ENCODE assay signal across 10 cellular contexts in genomic region chr6:169700296-169700695, GRCh38. TPM values are rescaled to one million over a fixed set of nuclear protein-coding genes. Genes with fewer than 3 reads are reported as not detected.
DNase-seq lines count a peak whose midpoint lies in the region; ATAC-seq and TF ChIP-seq lines count a peak whose summit lies in the region.
"Had no signal": no experiment of that assay in that cellular context is flagged by ENCODE, and none has a peak within 500 bp of the region (broad histone marks: within the 10 kb centered on the region; RNA-seq: fewer than 3 reads in every experiment).

No MANE protein-coding gene starts in this region.

- H3K9me3 ChIP-seq in PC-3 (ENCODE audit: low read length) (no peaks in the 10 kb centered on the region), fibroblast of lung (ENCODE audit: control insufficient read depth, insufficient read depth, low read depth, low read length) (no peaks in the 10 kb centered on the region), stomach smooth muscle (ENCODE audit: control insufficient read depth in 2 of 2, low read length in 2 of 2) (no peaks in the 10 kb centered on the region), esophagus muscularis mucosa (no peaks in the 10 kb centered on the region)

- WGBS in esophagus muscularis mucosa, result 54% methylated on average over 5 of the region's 5 CpGs

- H4K20me1 ChIP-seq in PC-3 (ENCODE audit: low read length) (peaks cover 23% of the 10 kb centered on the region), fibroblast of lung (ENCODE audit: control insufficient read depth, extremely low read depth, insufficient read depth, low read length) (no peaks in the 10 kb centered on the region)

- H3K27ac ChIP-seq in PC-3 (ENCODE audit: low read length), result no peak overlapping the region
- H3K27ac ChIP-seq in fibroblast of lung (ENCODE audit: insufficient read depth, low read length), result no peak overlapping the region
- no peak overlapping the region for H3K27ac ChIP-seq in stomach smooth muscle (ENCODE audit: low read length)
- no peak overlapping the region for H3K27ac ChIP-seq in esophagus muscularis mucosa (replicated peaks in 1 of 4)

- DNase-seq in activated T-cell treated with anti-CD3 and anti-CD28 coated beads, Interleukin-2, amount 50 U/mL, for 4 hours, result no peak
- DNase-seq in activated T-cell treated with anti-CD3 and anti-CD28 coated beads for 4 hours (no peak), PC-3 (no peak), fibroblast of lung (ENCODE audit: low read depth in 2 of 2) (peak; percentile 15 to 68), esophagus muscularis mucosa (ENCODE audit: extremely low spot score) (no peak), posterior cingulate gyrus (no peak)
- DNase-seq: aorta, nucleus accumbens had no signal

- peaks cover 11% of the 10 kb centered on the region for H3K36me3 Mint-ChIP-seq in activated T-cell treated with anti-CD3 and anti-CD28 coated beads, Interleukin-2, amount 50 U/mL, for 4 hours (ENCODE audit: insufficient read depth)

- TF ChIP-seq EP300 in esophagus muscularis mucosa (IDR thresholded peaks at IDR 0.05), result no peak

- H3K27me3 ChIP-seq in PC-3 (ENCODE audit: low read length) (no peaks in the 10 kb centered on the region), fibroblast of lung (ENCODE audit: control insufficient read depth, insufficient read depth, low read length) (no peaks in the 10 kb centered on the region), stomach smooth muscle (ENCODE audit: control insufficient read depth in 1 of 2, insufficient read depth in 2 of 2, low read length in 2 of 2) (no peaks in the 10 kb centered on the region), esophagus muscularis mucosa (no peaks in the 10 kb centered on the region)

- H3K79me2 ChIP-seq in PC-3 (ENCODE audit: low read length) (peaks cover 55% of the 10 kb centered on the region), fibroblast of lung (ENCODE audit: control insufficient read depth, insufficient read depth, low read length) (peaks cover 39% of the 10 kb centered on the region)

- H3K4me2 ChIP-seq in PC-3 (ENCODE audit: low read length), result peak overlapping the region; percentile 96
- H3K4me2 ChIP-seq in fibroblast of lung (ENCODE audit: extremely low read depth, insufficient read depth, low read length), result peak overlapping the region; percentile 81

- H3K4me3 ChIP-seq in PC-3 (ENCODE audit: low read length), result peak overlapping the region; percentile 98
- H3K4me3 ChIP-seq in fibroblast of lung (replicated peaks in 1 of 4; ENCODE audit: control extremely low read depth in 1 of 4, insufficient read depth in 1 of 4, low read depth in 3 of 4, low read length in 4 of 4), result peak overlapping the region in 2 of 4 experiments; percentile 69 to 91
- peak overlapping the region in 1 of 2 donors; percentile 22 for H3K4me3 ChIP-seq in stomach smooth muscle (ENCODE audit: low read length in 2 of 2)
- peak overlapping the region in 1 of 4 donors; percentile 96 for H3K4me3 ChIP-seq in esophagus muscularis mucosa

- no peaks in the 10 kb centered on the region for H3F3A ChIP-seq in PC-3 (ENCODE audit: low read length, unreplicated experiment)

- BruUV-seq in PC-3 (replicated peaks; lab: Mats Ljungman, UMichigan), result no TSS peak

- TF ChIP-seq CTCF in PC-3 (conservative IDR thresholded peaks at IDR 0.05; ENCODE audit: low read depth, low read length) (no peak), fibroblast of lung (conservative IDR thresholded peaks at IDR 0.05 in 1 of 2, IDR thresholded peaks at IDR 0.05 in 1 of 2; ENCODE audit: low read depth in 1 of 2, low read length in 2 of 2) (no peak), esophagus muscularis mucosa (IDR thresholded peaks at IDR 0.05) (no peak)

- CTCF ChIA-PET in PC-3 (lab: Charles Lee), result no interaction called here

- no peaks in the 10 kb centered on the region for H3K9me3 Mint-ChIP-seq in activated T-cell treated with anti-CD3 and anti-CD28 coated beads, Interleukin-2, amount 50 U/mL, for 4 hours

- peak overlapping the region; percentile 87 for H3K4me3 Mint-ChIP-seq in activated T-cell treated with anti-CD3 and anti-CD28 coated beads, Interleukin-2, amount 50 U/mL, for 4 hours

- H3K27me3 Mint-ChIP-seq in activated T-cell treated with anti-CD3 and anti-CD28 coated beads, Interleukin-2, amount 50 U/mL, for 4 hours (ENCODE audit: low read depth), result no peaks in the 10 kb centered on the region

- ATAC-seq in activated T-cell treated with anti-CD3 and anti-CD28 coated beads, Interleukin-2, amount 50 U/mL, for 4 hours, result no peak
- ATAC-seq in PC-3, result no peak
- no peak for ATAC-seq in GM21447 (IDR thresholded peaks at IDR 0.05; ENCODE audit: unreplicated experiment)

- H2AFZ ChIP-seq in PC-3 (ENCODE audit: low read length) (no peak overlapping the region), fibroblast of lung (ENCODE audit: low read length) (no peak overlapping the region)

- no peak overlapping the region for H3K9ac ChIP-seq in PC-3 (ENCODE audit: low read length)
- no peak overlapping the region for H3K9ac ChIP-seq in fibroblast of lung (ENCODE audit: insufficient read depth, low read length)
- H3K9ac ChIP-seq in stomach smooth muscle (ENCODE audit: low read length in 2 of 2), result peak overlapping the region; percentile 12 to 21

- H3K4me1 Mint-ChIP-seq in activated T-cell treated with anti-CD3 and anti-CD28 coated beads, Interleukin-2, amount 50 U/mL, for 4 hours (ENCODE audit: low read depth), result peaks cover 34% of the 10 kb centered on the region

- intact Hi-C loops in PC-3 (cut with micrococcal nuclease), result loop anchor here (5.0 kb wide), 1 partner anchor 52 kb away; the partner anchor contains the start of genes DYNLT2 and ERMARD
- intact Hi-C loops in esophagus muscularis mucosa (cut with DNase I), result loop anchor here (2.0 kb wide), 1 partner anchor 51 kb away; the partner anchor contains the start of genes DYNLT2 and ERMARD
- intact Hi-C loops in posterior cingulate gyrus (cut with DNase I), result no loop called here

- no peak for TF ChIP-seq POLR2A in esophagus muscularis mucosa (IDR thresholded peaks at IDR 0.05; ENCODE audit: low read depth)

- H3K36me3 ChIP-seq in PC-3 (ENCODE audit: low read depth, low read length), result no peaks in the 10 kb centered on the region; the same call in 1 of the 2 replicates
- no peaks in the 10 kb centered on the region for H3K36me3 ChIP-seq in fibroblast of lung (ENCODE audit: control insufficient read depth, insufficient read depth, low read length)
- H3K36me3 ChIP-seq in stomach smooth muscle (ENCODE audit: control insufficient read depth in 2 of 2, insufficient read depth in 2 of 2, low read length in 2 of 2), result peaks cover 2 to 5% of the 10 kb centered on the region in 2 donors
- peaks cover 0 to 15% (median 8%) of the 10 kb centered on the region in 4 donors for H3K36me3 ChIP-seq in esophagus muscularis mucosa

- H3K9me2 ChIP-seq in PC-3 (replicated peaks; ENCODE audit: low read length), result no peaks in the 10 kb centered on the region

- POLR2A ChIA-PET in PC-3 (lab: Charles Lee; ENCODE audit: unreplicated experiment), result no interaction called here

- H3K4me1 ChIP-seq in PC-3 (ENCODE audit: insufficient read depth, low read length) (peaks cover 22% of the 10 kb centered on the region), fibroblast of lung (ENCODE audit: control insufficient read depth, extremely low read depth, insufficient read depth, low read length) (peaks cover 3% of the 10 kb centered on the region), stomach smooth muscle (ENCODE audit: control insufficient read depth, insufficient read depth, low read length) (peaks cover 18% of the 10 kb centered on the region), esophagus muscularis mucosa (peaks cover 24 to 56% (median 44%) of the 10 kb centered on the region in 4 donors)

RNA-seq across cellular contexts. Expression of gene WDR27, which starts 1.5 kb away (rescaled TPM):
- total RNA-seq in activated T-cell treated with anti-CD3 and anti-CD28 coated beads, Interleukin-2, amount 50 U/mL, for 4 hours, result 10 to 100 TPM; 11.9 to 14.4 (median 13.4) TPM
- 20.0 and 28.3 TPM in 2 replicates for total RNA-seq in PC-3 (2014; rRNA removed)
- total RNA-seq in fibroblast of lung, result 13.1 and 23.3 TPM in 2 replicates
- 5.6 and 8.8 TPM in 2 replicates for polyA plus RNA-seq in fibroblast of lung
- polyA plus RNA-seq in fibroblast of lung (2012), result 3.8 and 7.0 TPM in 2 replicates
- 4.1 and 5.3 TPM in 2 replicates for polyA minus RNA-seq in fibroblast of lung (ENCODE audit: low replicate concordance)
- 10 to 100 TPM in 3 of 4 donors, 1 to 10 TPM in 1; 9.3 to 18.4 (median 14.4) TPM for total RNA-seq in esophagus muscularis mucosa

RNA-seq across cellular contexts. Expression of gene C6orf120, which starts 1.6 kb away (rescaled TPM):
- total RNA-seq in activated T-cell treated with anti-CD3 and anti-CD28 coated beads, Interleukin-2, amount 50 U/mL, for 4 hours, result 10 to 100 TPM; 31.2 to 32.0 (median 31.4) TPM
- total RNA-seq in PC-3 (2014; rRNA removed), result 17.0 and 18.6 TPM in 2 replicates
- 41.9 and 46.2 TPM in 2 replicates for total RNA-seq in fibroblast of lung
- 35.5 and 41.0 TPM in 2 replicates for polyA plus RNA-seq in fibroblast of lung
- polyA plus RNA-seq in fibroblast of lung (2012), result 35.3 and 36.3 TPM in 2 replicates
- polyA minus RNA-seq in fibroblast of lung (ENCODE audit: low replicate concordance), result 4.3 and 5.9 TPM in 2 replicates
- 10 to 100 TPM; 25.3 to 35.6 (median 31.2) TPM for total RNA-seq in esophagus muscularis mucosa

RNA-seq across cellular contexts. Expression of gene PHF10, which starts 24.0 kb away (rescaled TPM):
- 10 to 100 TPM; 49.6 to 58.7 (median 53.8) TPM for total RNA-seq in activated T-cell treated with anti-CD3 and anti-CD28 coated beads, Interleukin-2, amount 50 U/mL, for 4 hours
- total RNA-seq in PC-3 (2014; rRNA removed) (6.3 and 10.7 TPM in 2 replicates), fibroblast of lung (15.5 and 15.7 TPM in 2 replicates), esophagus muscularis mucosa (10 to 100 TPM; 64.6 to 96.5 (median 78.0) TPM)
- polyA plus RNA-seq in fibroblast of lung, result 15.7 and 20.8 TPM in 2 replicates
- polyA plus RNA-seq in fibroblast of lung (2012), result 15.4 and 18.0 TPM in 2 replicates
- 1.1 and 3.0 TPM in 2 replicates for polyA minus RNA-seq in fibroblast of lung (ENCODE audit: low replicate concordance)

RNA-seq across cellular contexts. Expression of gene DYNLT2, which starts 51.1 kb away (rescaled TPM):
- total RNA-seq in activated T-cell treated with anti-CD3 and anti-CD28 coated beads, Interleukin-2, amount 50 U/mL, for 4 hours, result 1 to 10 TPM in 2 of 3 donors, under 1 TPM in 1; 0.95 to 1.7 (median 1.6) TPM
- 0.51 and 1.5 TPM in 2 replicates for total RNA-seq in PC-3 (2014; rRNA removed)
- total RNA-seq in fibroblast of lung, result 0.83 and 1.0 TPM in 2 replicates
- polyA plus RNA-seq in fibroblast of lung, result 0.42 and 0.49 TPM in 2 replicates
- 0.47 and 0.58 TPM in 2 replicates for polyA plus RNA-seq in fibroblast of lung (2012)
- not detected in 2 replicates for polyA minus RNA-seq in fibroblast of lung (ENCODE audit: low replicate concordance)
- 1 to 10 TPM in 3 of 4 donors, under 1 TPM in 1; 0.57 to 3.3 (median 1.5) TPM for total RNA-seq in esophagus muscularis mucosa

RNA-seq across cellular contexts. Expression of gene ERMARD, which starts 51.1 kb away (rescaled TPM):
- 10 to 100 TPM; 19.2 to 26.0 (median 22.4) TPM for total RNA-seq in activated T-cell treated with anti-CD3 and anti-CD28 coated beads, Interleukin-2, amount 50 U/mL, for 4 hours
- total RNA-seq in PC-3 (2014; rRNA removed), result 16.3 and 24.2 TPM in 2 replicates
- 21.3 and 32.5 TPM in 2 replicates for total RNA-seq in fibroblast of lung
- polyA plus RNA-seq in fibroblast of lung, result 19.5 and 22.0 TPM in 2 replicates
- polyA plus RNA-seq in fibroblast of lung (2012), result 15.8 and 16.9 TPM in 2 replicates
- 6.2 and 17.1 TPM in 2 replicates for polyA minus RNA-seq in fibroblast of lung (ENCODE audit: low replicate concordance)
- 10 to 100 TPM in 3 of 4 donors, 1 to 10 TPM in 1; 9.6 to 13.3 (median 12.4) TPM for total RNA-seq in esophagus muscularis mucosa

Comparison
In these comparisons a context has a peak if more than half of its experiments do, and no peak if none do; other contexts are left out.
1. DNase-seq: peak in fibroblast of lung (2 of 2); none in activated T-cell treated with anti-CD3 and anti-CD28 coated beads, Interleukin-2, amount 50 U/mL, for 4 hours (single experiment), activated T-cell treated with anti-CD3 and anti-CD28 coated beads for 4 hours (single experiment), PC-3 (single experiment), esophagus muscularis mucosa (single experiment) and posterior cingulate gyrus (0 of 10).
2. H3K9ac ChIP-seq: peak in stomach smooth muscle (2 of 2); none in PC-3 (single experiment) and fibroblast of lung (single experiment).